In the genomic region with DNA sequence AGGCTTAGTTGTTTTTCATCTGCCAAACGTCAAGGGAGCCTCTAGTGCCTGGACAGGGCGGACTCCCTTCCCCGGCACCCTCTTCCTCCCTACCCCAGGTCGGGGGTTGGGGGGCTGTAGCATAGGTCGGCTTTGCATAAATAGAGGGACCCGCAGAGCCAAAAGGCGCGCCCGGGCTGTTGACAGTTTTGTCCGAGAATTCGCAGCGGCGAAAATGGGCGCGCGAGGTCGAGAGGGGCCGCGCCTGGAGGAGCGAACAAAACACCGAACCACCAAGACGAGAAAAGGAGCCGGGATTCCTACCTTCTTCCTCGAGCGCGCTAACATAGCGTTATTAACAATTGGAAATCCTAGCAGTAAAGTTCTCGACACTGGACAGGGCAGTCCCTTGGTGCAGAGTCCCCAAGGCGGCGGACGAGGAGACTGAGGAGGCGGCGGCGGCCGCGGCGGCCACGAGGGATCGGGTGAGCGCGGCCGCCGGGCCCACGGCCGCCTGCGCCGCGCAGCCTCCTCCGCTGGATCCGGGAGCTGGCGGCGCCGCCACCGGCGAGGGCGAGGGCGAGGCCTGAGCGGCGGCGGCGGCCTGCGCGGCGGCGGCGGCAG, we compare ENCODE assay signal across 8 cellular contexts. TPM values are rescaled to one million over a fixed set of nuclear protein-coding genes. Genes with fewer than 3 reads are reported as not detected.
DNase-seq lines count a peak whose midpoint lies in the region; ATAC-seq and TF ChIP-seq lines count a peak whose summit lies in the region.

No MANE protein-coding gene starts in this region.

- H3K4me3 ChIP-seq in right atrium auricular region (peak overlapping the region in 1 of 2 donors; percentile 9), WI38 (ENCODE audit: low read depth, low read length) (peak overlapping the region; percentile 95), hepatocyte (peak overlapping the region; percentile 25), urinary bladder (ENCODE audit: low read depth, low read length) (peak overlapping the region; percentile 54), uterus (no peak overlapping the region)

- H2AFZ ChIP-seq in hepatocyte: peak overlapping the region; percentile 50

- H3K27me3 ChIP-seq in right atrium auricular region: peaks cover 71 to 80% of the 10 kb centered on the region in 2 donors
- peaks cover 81% of the 10 kb centered on the region for H3K27me3 ChIP-seq in hepatocyte
- H3K27me3 ChIP-seq in uterus: peaks cover 52 to 82% of the 10 kb centered on the region in 2 donors

- H3K27ac ChIP-seq in right atrium auricular region: no peak overlapping the region
- no peak overlapping the region for H3K27ac ChIP-seq in hepatocyte
- H3K27ac ChIP-seq in urinary bladder (ENCODE audit: low read depth): no peak overlapping the region
- H3K27ac ChIP-seq in uterus: no peak overlapping the region

- no peak for TF ChIP-seq POLR2A in uterus (IDR thresholded peaks at IDR 0.05)

- H3K9me2 ChIP-seq in hepatocyte (replicated peaks; ENCODE audit: insufficient read depth): no peaks in the 10 kb centered on the region

- no peak for TF ChIP-seq CTCF in right atrium auricular region (IDR thresholded peaks at IDR 0.05)
- no peak for TF ChIP-seq CTCF in WI38 (IDR thresholded peaks at IDR 0.05; ENCODE audit: low read depth, low read length)
- TF ChIP-seq CTCF in hepatocyte (IDR thresholded peaks at IDR 0.05; ENCODE audit: poor library complexity): no peak
- TF ChIP-seq CTCF in uterus (IDR thresholded peaks at IDR 0.05): no peak

- intact Hi-C loops in left ventricle myocardium superior (cut with micrococcal nuclease): no loop called here
- intact Hi-C loops in uterus (cut with DNase I; ENCODE audit: low total_unique reads): no loop called here

- H3K36me3 ChIP-seq in right atrium auricular region: no peaks in the 10 kb centered on the region
- H3K36me3 ChIP-seq in hepatocyte (replicated peaks; ENCODE audit: insufficient read depth, low read depth): no peaks in the 10 kb centered on the region
- H3K36me3 ChIP-seq in urinary bladder (ENCODE audit: insufficient read depth): no peaks in the 10 kb centered on the region
- no peaks in the 10 kb centered on the region for H3K36me3 ChIP-seq in uterus

- H3K9me3 ChIP-seq in right atrium auricular region (no peaks in the 10 kb centered on the region), hepatocyte (ENCODE audit: low read depth) (no peaks in the 10 kb centered on the region), uterus (no peaks in the 10 kb centered on the region)

- peaks cover 10% of the 10 kb centered on the region for H4K20me1 ChIP-seq in hepatocyte (ENCODE audit: insufficient read depth, poor library complexity, severe bottlenecking)

- peak overlapping the region; percentile 78 for H3K4me2 ChIP-seq in hepatocyte

- 2% methylated on average over 58 of the region's 66 CpGs for WGBS in hepatocyte (ENCODE audit: low lambda C conversion rate, missing lambda C conversion rate)
- WGBS in urinary bladder: 4% methylated on average over 66 of the region's 66 CpGs

- no peaks in the 10 kb centered on the region for H3K79me2 ChIP-seq in hepatocyte

- DNase-seq in left ventricle myocardium superior (peak; percentile 28), right atrium auricular region (ENCODE audit: low spot score) (no peak), hepatocyte (ENCODE audit: low spot score) (no peak), COLO829 (ENCODE audit: low spot score) (no peak), uterus (no peak), NCI-H2196 treated with DMSO at 0.1 percent for 48 hours (lab: John Stamatoyannopoulos, UW; ENCODE audit: unreplicated experiment) (no peak)

- peaks cover 0 to 26% of the 10 kb centered on the region in 2 donors for H3K4me1 ChIP-seq in right atrium auricular region
- peaks cover 18% of the 10 kb centered on the region for H3K4me1 ChIP-seq in hepatocyte (ENCODE audit: insufficient read depth)
- peaks cover 6% of the 10 kb centered on the region for H3K4me1 ChIP-seq in urinary bladder (ENCODE audit: insufficient read depth)
- peaks cover 0 to 16% of the 10 kb centered on the region in 2 donors for H3K4me1 ChIP-seq in uterus

- no peak for ATAC-seq in left ventricle myocardium superior

RNA-seq across cellular contexts. Expression of a gene that starts 1.8 kb away (rescaled TPM):
- total RNA-seq in left ventricle myocardium superior (not detected), right atrium auricular region (not detected), hepatocyte (0.33 and 1.6 TPM in 2 replicates), urinary bladder (0.58 TPM), uterus (1 to 10 TPM in 1 of 4 donors, under 1 TPM in 1, not detected in 2; 0.28 to 1.3 TPM)
- polyA plus RNA-seq in hepatocyte (0.75 and 1.9 TPM in 2 replicates), urinary bladder (0.30 TPM)

RNA-seq across cellular contexts. Expression of a gene that starts 51.5 kb away (rescaled TPM):
- total RNA-seq in left ventricle myocardium superior: 386 TPM
- 100 to 1,000 TPM; 409 to 434 TPM for total RNA-seq in right atrium auricular region
- 423 and 456 TPM in 2 replicates for total RNA-seq in hepatocyte
- polyA plus RNA-seq in hepatocyte: 390 and 430 TPM in 2 replicates
- total RNA-seq in urinary bladder: 324 TPM
- 712 TPM for polyA plus RNA-seq in urinary bladder
- total RNA-seq in uterus: 100 to 1,000 TPM; 247 to 690 (median 555) TPM

Comparison
In these comparisons a context has a peak if more than half of its experiments do, and no peak if none do; other contexts are left out.
1. H3K4me3 ChIP-seq: peak in WI38 (single experiment), hepatocyte (single experiment) and urinary bladder (single experiment); none in uterus (0 of 2).